ENCODE assay signal across 8 cellular contexts in the genomic region with DNA sequence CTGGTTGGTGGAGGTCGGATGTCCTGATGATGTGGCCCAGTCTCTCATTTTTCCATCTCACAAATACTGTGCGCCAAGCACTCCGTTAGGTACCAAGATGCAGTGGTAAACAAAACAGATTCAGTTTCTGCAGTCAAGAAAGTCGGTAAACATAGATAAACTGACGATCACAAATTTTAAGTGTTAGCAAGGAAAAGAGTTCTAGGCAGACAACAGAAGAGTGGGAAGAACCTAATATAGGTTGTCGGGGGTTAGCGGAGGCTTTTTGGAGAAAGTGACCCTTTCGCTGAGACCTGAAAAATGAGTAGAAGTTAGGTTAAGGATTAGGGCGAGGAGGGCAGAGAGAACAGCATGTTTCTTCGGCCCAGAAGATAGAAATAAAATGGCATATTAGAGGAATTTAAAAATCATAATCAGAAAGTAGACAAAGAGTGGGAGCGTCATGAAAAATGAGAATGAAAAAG. TPM values are rescaled to one million over a fixed set of nuclear protein-coding genes. Genes with fewer than 3 reads are reported as not detected.
A peak's percentile ranks its signal among the peaks of the same experiment; 100 is the strongest.
DNase-seq lines count a peak whose midpoint lies in the region; ATAC-seq, FAIRE-seq and TF ChIP-seq lines count a peak whose summit lies in the region.

No MANE protein-coding gene starts in this region.

- peaks cover 3% of the 10 kb centered on the region for H3K4me1 ChIP-seq in iPS-15b (ENCODE audit: control insufficient read depth, insufficient read depth, low read length)

- DNase-seq in HFF-Myc (ENCODE audit: extremely low read depth, low read depth) (no peak), SW480 (ENCODE audit: low spot score) (no peak), NCI-H526 (lab: John Stamatoyannopoulos, UW) (no peak), frontal cortex (ENCODE audit: low spot score in 2 of 2) (no peak)
- DNase-seq in activated CD8-positive, alpha-beta T cell treated with anti-CD3 and anti-CD28 coated beads, Interleukin-2, amount 10 ng/mL, durations not matched to agents 7 days and 5 days: no peak

- H3K4me3 ChIP-seq in HFF-Myc (replicated peaks; ENCODE audit: low read depth, low read length): peak overlapping the region; percentile 94
- peak overlapping the region; percentile 100 for H3K4me3 ChIP-seq in iPS-15b (ENCODE audit: low read depth, low read length)

- CTCF ChIA-PET in activated CD8-positive, alpha-beta T cell treated with anti-CD3 and anti-CD28 coated beads, Interleukin-2, amount 10 ng/mL, durations not matched to agents 7 days and 5 days (lab: Charles Lee): no interaction called here

- no peaks in the 10 kb centered on the region for H3K9me3 Mint-ChIP-seq in activated CD8-positive, alpha-beta T cell treated with anti-CD3 and anti-CD28 coated beads, Interleukin-2, amount 10 ng/mL, durations not matched to agents 7 days and 5 days (ENCODE audit: insufficient read depth)
- no peaks in the 10 kb centered on the region for H3K9me3 Mint-ChIP-seq in stimulated activated memory B cell treated with anti-CD40 and anti-IgM and Interleukin-4, amounts not matched to agents 10 μg/mL and 1 μg/mL and 100 μg/mL, for 72 hours

- TF ChIP-seq CTCF in HFF-Myc (IDR thresholded peaks at IDR 0.05; ENCODE audit: low read depth, low read length, missing control alignments): no peak

- peaks cover 30% of the 10 kb centered on the region for H3K36me3 Mint-ChIP-seq in activated CD8-positive, alpha-beta T cell treated with anti-CD3 and anti-CD28 coated beads, Interleukin-2, amount 10 ng/mL, durations not matched to agents 7 days and 5 days (ENCODE audit: low read depth)
- peaks cover 10% of the 10 kb centered on the region for H3K36me3 Mint-ChIP-seq in stimulated activated memory B cell treated with anti-CD40 and anti-IgM and Interleukin-4, amounts not matched to agents 10 μg/mL and 1 μg/mL and 100 μg/mL, for 72 hours

- H3K4me3 Mint-ChIP-seq in activated CD8-positive, alpha-beta T cell treated with anti-CD3 and anti-CD28 coated beads, Interleukin-2, amount 10 ng/mL, durations not matched to agents 7 days and 5 days: peak overlapping the region; percentile 83
- peak overlapping the region; percentile 85 for H3K4me3 Mint-ChIP-seq in stimulated activated memory B cell treated with anti-CD40 and anti-IgM and Interleukin-4, amounts not matched to agents 10 μg/mL and 1 μg/mL and 100 μg/mL, for 72 hours

- H3K9me3 ChIP-seq in iPS-15b (ENCODE audit: control insufficient read depth, insufficient read depth, low read length): no peaks in the 10 kb centered on the region

- POLR2A ChIA-PET in activated CD8-positive, alpha-beta T cell treated with anti-CD3 and anti-CD28 coated beads, Interleukin-2, amount 10 ng/mL, durations not matched to agents 7 days and 5 days (lab: Charles Lee): interaction anchor here (0.6 to 3.0 kb wide), 4 partner anchors 36 to 118 kb away, joined by 3 to 17 read pairs (median 4); partner anchors contain the start of genes AKIRIN2 and SLC35A1

- H3K36me3 ChIP-seq in iPS-15b (ENCODE audit: control insufficient read depth, insufficient read depth, low read length): no peaks in the 10 kb centered on the region

- peak overlapping the region; percentile 89 for H3K9ac ChIP-seq in iPS-15b (ENCODE audit: low read depth, low read length)

- no peaks in the 10 kb centered on the region for H3K27me3 ChIP-seq in iPS-15b (ENCODE audit: control insufficient read depth, insufficient read depth, low read length)

- H3K4me1 Mint-ChIP-seq in activated CD8-positive, alpha-beta T cell treated with anti-CD3 and anti-CD28 coated beads, Interleukin-2, amount 10 ng/mL, durations not matched to agents 7 days and 5 days (ENCODE audit: low read depth): peaks cover 41% of the 10 kb centered on the region
- peaks cover 55% of the 10 kb centered on the region for H3K4me1 Mint-ChIP-seq in stimulated activated memory B cell treated with anti-CD40 and anti-IgM and Interleukin-4, amounts not matched to agents 10 μg/mL and 1 μg/mL and 100 μg/mL, for 72 hours

- FAIRE-seq in frontal cortex (lab: Jason Lieb, UNC): no peak

- ATAC-seq in activated CD8-positive, alpha-beta T cell treated with anti-CD3 and anti-CD28 coated beads, Interleukin-2, amount 10 ng/mL, durations not matched to agents 7 days and 5 days: no peak
- ATAC-seq in stimulated activated memory B cell treated with anti-CD40 and anti-IgM and Interleukin-4, amounts not matched to agents 10 μg/mL and 1 μg/mL and 100 μg/mL, for 72 hours: no peak
- no peak for ATAC-seq in HG02885 (IDR thresholded peaks at IDR 0.05; ENCODE audit: poor library complexity, unreplicated experiment)

- H3K27me3 Mint-ChIP-seq in activated CD8-positive, alpha-beta T cell treated with anti-CD3 and anti-CD28 coated beads, Interleukin-2, amount 10 ng/mL, durations not matched to agents 7 days and 5 days (ENCODE audit: low read depth): no peaks in the 10 kb centered on the region
- no peaks in the 10 kb centered on the region for H3K27me3 Mint-ChIP-seq in stimulated activated memory B cell treated with anti-CD40 and anti-IgM and Interleukin-4, amounts not matched to agents 10 μg/mL and 1 μg/mL and 100 μg/mL, for 72 hours

- peak overlapping the region; percentile 85 for H3K27ac Mint-ChIP-seq in activated CD8-positive, alpha-beta T cell treated with anti-CD3 and anti-CD28 coated beads, Interleukin-2, amount 10 ng/mL, durations not matched to agents 7 days and 5 days
- peak overlapping the region; percentile 89 for H3K27ac Mint-ChIP-seq in stimulated activated memory B cell treated with anti-CD40 and anti-IgM and Interleukin-4, amounts not matched to agents 10 μg/mL and 1 μg/mL and 100 μg/mL, for 72 hours

RNA-seq across cellular contexts. Expression of gene ORC3, which starts 0.5 kb away (rescaled TPM):
- total RNA-seq in activated CD8-positive, alpha-beta T cell treated with anti-CD3 and anti-CD28 coated beads, Interleukin-2, amount 10 ng/mL, durations not matched to agents 7 days and 5 days: 10 to 100 TPM; 27.1 TPM
- total RNA-seq in frontal cortex: 40.8 TPM

RNA-seq across cellular contexts. Expression of gene RARS2, which starts 0.7 kb away (rescaled TPM):
- total RNA-seq in activated CD8-positive, alpha-beta T cell treated with anti-CD3 and anti-CD28 coated beads, Interleukin-2, amount 10 ng/mL, durations not matched to agents 7 days and 5 days: 10 to 100 TPM; 20.6 to 21.4 TPM
- 45.7 TPM for total RNA-seq in frontal cortex
